Comparison of ENCODE assay signal across 8 cellular contexts in genomic region chr10:55630491-55631056, GRCh38.
DNase-seq lines count a peak whose midpoint lies in the region; ATAC-seq and TF ChIP-seq lines count a peak whose summit lies in the region.

No MANE protein-coding gene starts in this region.

- no peaks in the 10 kb centered on the region for H4K20me1 ChIP-seq in PC-9 (ENCODE audit: insufficient read depth)

- no peak overlapping the region for H2BK12ac ChIP-seq in neuronal stem cell (ENCODE audit: low read length)

- H3K27me3 ChIP-seq in PC-9 (ENCODE audit: insufficient read depth, low read depth) (no peaks in the 10 kb centered on the region), neuronal stem cell (ENCODE audit: control insufficient read depth in 3 of 3, insufficient read depth in 3 of 3, low read depth in 1 of 3, low read length in 3 of 3) (peaks cover 0 to 23% (median 13%) of the 10 kb centered on the region in 3 experiments)

- H3K9me3 ChIP-seq in PC-9 (ENCODE audit: insufficient read depth, low read depth) (no peaks in the 10 kb centered on the region), neuronal stem cell (replicated peaks in 1 of 2; ENCODE audit: control insufficient read depth in 2 of 2, insufficient read depth in 1 of 2, low read depth in 1 of 2, low read length in 2 of 2) (no peaks in the 10 kb centered on the region)

- H2AK5ac ChIP-seq in neuronal stem cell (ENCODE audit: low read depth, low read length), result no peak overlapping the region

- no peak overlapping the region for H3K4ac ChIP-seq in neuronal stem cell (ENCODE audit: low read length)

- no peaks in the 10 kb centered on the region for H3F3A ChIP-seq in PC-9 (ENCODE audit: insufficient read depth, low read depth)

- no peak overlapping the region for H2BK5ac ChIP-seq in neuronal stem cell (ENCODE audit: low read length)

- no peak for ATAC-seq in GM19023 (IDR thresholded peaks at IDR 0.05; ENCODE audit: unreplicated experiment)

- CTCF ChIA-PET in PC-9 (lab: Charles Lee), result interaction anchor here (1.3 kb wide), 1 partner anchor 539 kb away, joined by 3 read pairs; no protein-coding TSS in a partner anchor

- peaks cover 1% of the 10 kb centered on the region for H3K4me1 Mint-ChIP-seq in activated T-cell treated with anti-CD3 and anti-CD28 coated beads, Interleukin-2, amount 50 U/mL, for 24 hours (ENCODE audit: low read depth)

- H3K79me2 ChIP-seq in PC-9 (ENCODE audit: low read depth), result no peaks in the 10 kb centered on the region

- H2BK120ac ChIP-seq in neuronal stem cell (ENCODE audit: low read depth, low read length), result no peak overlapping the region

- H2AFZ ChIP-seq in PC-9 (peak overlapping the region; percentile 92), neuronal stem cell (ENCODE audit: low read length) (peak overlapping the region; percentile 99)

- H3K4me3 Mint-ChIP-seq in activated T-cell treated with anti-CD3 and anti-CD28 coated beads, Interleukin-2, amount 50 U/mL, for 24 hours, result no peak overlapping the region

- DNase-seq in AG20443 (ENCODE audit: low spot score), result peak; percentile 13
- no peak for DNase-seq in PC-9
- no peak for DNase-seq in foreskin fibroblast
- peak; percentile 36 for DNase-seq in neuronal stem cell (ENCODE audit: low spot score)
- DNase-seq in NCI-H1436 treated with DMSO at 0.1 percent for 48 hours (lab: John Stamatoyannopoulos, UW), result no peak
- no peak for DNase-seq in activated T-cell treated with anti-CD3 and anti-CD28 coated beads, Interleukin-2, amount 50 U/mL, for 24 hours
- no peak for DNase-seq in activated gamma-delta T cell treated with Interleukin-2 at 50 U/mL for 16 hours

- peak overlapping the region; percentile 79 for H3K9ac ChIP-seq in neuronal stem cell (ENCODE audit: low read depth, low read length, poor library complexity)

- intact Hi-C loops in PC-9 (cut with micrococcal nuclease; ENCODE audit: unreplicated experiment), result loop anchor here (10.0 kb wide), 1 partner anchor 366 kb away; no protein-coding TSS in a partner anchor

- H2BK15ac ChIP-seq in neuronal stem cell (ENCODE audit: low read length), result no peak overlapping the region

- no peak overlapping the region for H4K91ac ChIP-seq in neuronal stem cell (ENCODE audit: low read depth, low read length, poor library complexity)

- no peak overlapping the region for H3K27ac ChIP-seq in PC-9
- no peak overlapping the region for H3K27ac ChIP-seq in neuronal stem cell (replicated peaks; ENCODE audit: low read length)

- H3K23ac ChIP-seq in neuronal stem cell (ENCODE audit: low read depth, low read length, poor library complexity), result no peak overlapping the region

- no peaks in the 10 kb centered on the region for H3K79me1 ChIP-seq in neuronal stem cell (ENCODE audit: low read depth, low read length)

- H3K14ac ChIP-seq in neuronal stem cell (ENCODE audit: low read length), result no peak overlapping the region

- no peak overlapping the region for H3K27ac Mint-ChIP-seq in activated T-cell treated with anti-CD3 and anti-CD28 coated beads, Interleukin-2, amount 50 U/mL, for 24 hours

- BruUV-seq in PC-9 (replicated peaks; lab: Mats Ljungman, UMichigan), result no TSS peak

- POLR2A ChIA-PET in PC-9 (lab: Charles Lee; ENCODE audit: unreplicated experiment), result no interaction called here

- WGBS in neuronal stem cell (ENCODE audit: extremely low coverage in 2 of 2, insufficient read length in 2 of 2, insufficient replicate concordance in 1 of 2), 2 donors, result no CpG with 5 or more reads among the region's 35 CpGs

- peaks cover 36% of the 10 kb centered on the region for H3K27me3 Mint-ChIP-seq in activated T-cell treated with anti-CD3 and anti-CD28 coated beads, Interleukin-2, amount 50 U/mL, for 24 hours

- H3K4me2 ChIP-seq in PC-9, result peak overlapping the region; percentile 80
- H3K4me2 ChIP-seq in neuronal stem cell (ENCODE audit: insufficient read depth, low read length, poor library complexity, severe bottlenecking), result peak overlapping the region; percentile 88

- no peaks in the 10 kb centered on the region for H3K9me2 ChIP-seq in PC-9 (ENCODE audit: insufficient read depth)

- peaks cover 2% of the 10 kb centered on the region for H3K9me3 Mint-ChIP-seq in activated T-cell treated with anti-CD3 and anti-CD28 coated beads, Interleukin-2, amount 50 U/mL, for 24 hours

- no peak overlapping the region for H4K8ac ChIP-seq in neuronal stem cell (ENCODE audit: low read depth, low read length)

- no peaks in the 10 kb centered on the region; the same call in 1 of the 2 replicates for H3K4me1 ChIP-seq in PC-9 (replicated peaks; ENCODE audit: insufficient read depth)
- peaks cover 2 to 7% of the 10 kb centered on the region in 2 donors for H3K4me1 ChIP-seq in neuronal stem cell (ENCODE audit: control insufficient read depth in 2 of 2, insufficient read depth in 1 of 2, low read depth in 1 of 2, low read length in 2 of 2)

- peak overlapping the region; percentile 90 for H3K18ac ChIP-seq in neuronal stem cell (ENCODE audit: low read length)

- no peak for TF ChIP-seq CTCF in PC-9 (conservative IDR thresholded peaks at IDR 0.05)
- no peak for TF ChIP-seq CTCF in foreskin fibroblast (IDR thresholded peaks at IDR 0.05; ENCODE audit: low read depth, low read length)

- H3K36me3 ChIP-seq in PC-9 (ENCODE audit: low read depth) (no peaks in the 10 kb centered on the region), neuronal stem cell (replicated peaks in 1 of 2; ENCODE audit: control insufficient read depth in 2 of 2, insufficient read depth in 2 of 2, low read length in 2 of 2) (no peaks in the 10 kb centered on the region)

- H3K4me3 ChIP-seq in PC-9 (peak overlapping the region; percentile 53; the same call in 1 of the 2 replicates), foreskin fibroblast (ENCODE audit: low read depth in 1 of 2, low read length in 2 of 2) (peak overlapping the region; percentile 35 to 36), neuronal stem cell (ENCODE audit: low read length in 2 of 2) (peak overlapping the region; percentile 64 to 90)

- H3K36me3 Mint-ChIP-seq in activated T-cell treated with anti-CD3 and anti-CD28 coated beads, Interleukin-2, amount 50 U/mL, for 24 hours (ENCODE audit: low read depth), result no peaks in the 10 kb centered on the region

Comparison
In these comparisons a context has a peak if more than half of its experiments do, and no peak if none do; other contexts are left out.
1. DNase-seq: peak in AG20443 (single experiment) and neuronal stem cell (single experiment); none in PC-9 (0 of 2), foreskin fibroblast (0 of 2), NCI-H1436 treated with DMSO at 0.1 percent for 48 hours (single experiment), activated T-cell treated with anti-CD3 and anti-CD28 coated beads, Interleukin-2, amount 50 U/mL, for 24 hours (single experiment) and activated gamma-delta T cell treated with Interleukin-2 at 50 U/mL for 16 hours (single experiment).
2. Peak in every context shown above with its lines, with median percentiles within 50 percentile points of each other: H3K4me3 ChIP-seq.